Comparison of ENCODE assay signal across 24 cellular contexts in the genomic region with DNA sequence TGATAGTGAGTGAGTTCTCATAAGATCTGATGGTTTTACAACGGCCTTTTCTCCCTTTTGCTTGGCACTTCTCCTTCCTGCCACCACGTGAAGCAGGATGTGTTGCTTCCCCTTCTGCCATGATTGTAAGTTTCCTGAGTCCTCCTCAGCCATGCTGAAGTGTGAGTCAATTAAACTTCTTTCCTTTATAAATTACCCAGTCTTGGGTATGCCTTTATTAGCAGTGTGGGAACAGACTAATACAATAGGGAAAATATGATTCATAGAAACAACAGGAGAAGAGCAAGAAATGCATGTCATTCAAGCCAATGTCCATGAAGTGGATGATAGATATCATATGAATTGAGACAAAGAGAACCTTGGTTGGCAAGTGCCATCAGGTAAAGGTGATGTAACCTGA.
DNase-seq lines count a peak whose midpoint lies in the region; ATAC-seq, FAIRE-seq and TF ChIP-seq lines count a peak whose summit lies in the region.
"Had no signal": no experiment of that assay in that cellular context is flagged by ENCODE, and none has a peak within 500 bp of the region (broad histone marks: within the 10 kb centered on the region; RNA-seq: fewer than 3 reads in every experiment).

No MANE protein-coding gene starts in this region.

- intact Hi-C loops in GM12878 (cut with micrococcal nuclease; ENCODE audit: unreplicated experiment) = no loop called here
- intact Hi-C loops in left cardiac atrium (cut with DNase I) = no loop called here

- peak overlapping the region; percentile 22 for H2AFZ ChIP-seq in GM12878 (ENCODE audit: control insufficient read depth, low read depth, low read length)

- no peak for TF ChIP-seq EP300 in GM12878 (IDR thresholded peaks at IDR 0.05; ENCODE audit: borderline replicate concordance in 1 of 2, control insufficient read depth in 1 of 2, low read depth in 2 of 2, low read length in 2 of 2)

- no peak overlapping the region for H3K4me2 ChIP-seq in GM12878 (ENCODE audit: control insufficient read depth, insufficient read depth)

- H3K9ac ChIP-seq in GM12878 (ENCODE audit: control insufficient read depth, insufficient read depth, low read length) = no peak overlapping the region

- FAIRE-seq in GM12878 (lab: Jason Lieb, UNC) = no peak
- FAIRE-seq: RCC 7860 had no signal

- ATAC-seq in GM12878 (no peak), left cardiac atrium (no peak), left lobe of liver (no peak)
- ATAC-seq: Right ventricle myocardium inferior had no signal

- no peaks in the 10 kb centered on the region for H3K79me2 ChIP-seq in GM12878 (ENCODE audit: control insufficient read depth, insufficient read depth, low read length)

- 0% methylated on average over 2 of the region's 2 CpGs for WGBS in GM12878 (ENCODE audit: insufficient coverage, insufficient replicate concordance, low lambda C conversion rate, missing lambda C conversion rate)

- CTCF ChIA-PET in activated naive CD4-positive, alpha-beta T cell treated with anti-CD3 and anti-CD28 coated beads, Interleukin-2, amount 10 ng/mL, durations not matched to agents 7 days and 5 days (lab: Charles Lee) = no interaction called here
- CTCF ChIA-PET in GM12878 (lab: Yijun Ruan, JAX) = interaction anchor here (1.9 kb wide), 1 partner anchor 11 kb away, joined by 4 read pairs; no protein-coding TSS in a partner anchor

- peaks cover 6% of the 10 kb centered on the region for H3K4me1 ChIP-seq in GM12878 (ENCODE audit: control insufficient read depth, insufficient read depth, low read length)

- POLR2A ChIA-PET in GM12878 (lab: Charles Lee) = no interaction called here

- RAD21 ChIA-PET in GM12878 (lab: Charles Lee; ENCODE audit: unreplicated experiment) = no interaction called here

- no TSS peak for BruUV-seq in GM12878 (replicated peaks; lab: Mats Ljungman, UMichigan)

- in situ Hi-C loops in GM12878 (cut with MboI) = no loop called here

- H4K20me1 ChIP-seq in GM12878 (ENCODE audit: control insufficient read depth, insufficient read depth) = no peaks in the 10 kb centered on the region

- H3K27ac Mint-ChIP-seq in activated naive CD4-positive, alpha-beta T cell treated with anti-CD3 and anti-CD28 coated beads, Interleukin-2, amount 10 ng/mL, durations not matched to agents 7 days and 5 days = peak overlapping the region; percentile 16
- H3K27ac Mint-ChIP-seq: CD8-positive, alpha-beta memory T cell; H9; HFFc6; IgD-negative memory B cell had no signal

- H3K36me3 Mint-ChIP-seq in activated naive CD4-positive, alpha-beta T cell treated with anti-CD3 and anti-CD28 coated beads, Interleukin-2, amount 10 ng/mL, durations not matched to agents 7 days and 5 days = no peaks in the 10 kb centered on the region
- H3K36me3 Mint-ChIP-seq: CD8-positive, alpha-beta memory T cell; IgD-negative memory B cell had no signal

- H3K27me3 Mint-ChIP-seq in activated naive CD4-positive, alpha-beta T cell treated with anti-CD3 and anti-CD28 coated beads, Interleukin-2, amount 10 ng/mL, durations not matched to agents 7 days and 5 days = no peaks in the 10 kb centered on the region
- H3K27me3 Mint-ChIP-seq: IgD-negative memory B cell had no signal

- H3K9me3 Mint-ChIP-seq in activated naive CD4-positive, alpha-beta T cell treated with anti-CD3 and anti-CD28 coated beads, Interleukin-2, amount 10 ng/mL, durations not matched to agents 7 days and 5 days = peaks cover 2% of the 10 kb centered on the region
- H3K9me3 Mint-ChIP-seq: H9 had no signal

- H3K4me3 ChIP-seq in GM12878 = no peak overlapping the region

- H3K9me3 ChIP-seq in GM12878 (replicated peaks; ENCODE audit: control insufficient read depth, insufficient read depth, low read length) = peaks cover 1% of the 10 kb centered on the region; the same call in 1 of the 3 replicates

- no peak for DNase-seq in activated naive CD4-positive, alpha-beta T cell treated with anti-CD3 and anti-CD28 coated beads, Interleukin-2, amount 10 ng/mL, durations not matched to agents 7 days and 5 days
- no peak for DNase-seq in activated naive CD4-positive, alpha-beta T cell treated with Interleukin-2 at 50 U/mL for 16 hours
- DNase-seq in NOMO-1 (lab: John Stamatoyannopoulos, UW; ENCODE audit: unreplicated experiment in 2 of 2) (peak; percentile 15 to 25), GM12878 (ENCODE audit: low read depth, low spot score) (no peak), left cardiac atrium (no peak), medulla oblongata (ENCODE audit: extremely low spot score) (no peak), left lobe of liver (ENCODE audit: low spot score) (no peak)
- DNase-seq: AML-193; C1 segment of cervical spinal cord; Calu3; CD8-positive, alpha-beta memory T cell; DMS153; GF-D8; H9; HFFc6; Karpas-422; NCI-H1092 treated with DMSO at 0.1 percent for 48 hours; NCI-H146; NCI-H2029; NCI-H2227 treated with DMSO at 0.1 percent for 48 hours; NCI-H510A had no signal

- SMC1A ChIA-PET in GM12878 (lab: Charles Lee; ENCODE audit: uncharacterized antibody, unreplicated experiment) = no interaction called here

- peaks cover 17% of the 10 kb centered on the region for H3K4me1 Mint-ChIP-seq in activated naive CD4-positive, alpha-beta T cell treated with anti-CD3 and anti-CD28 coated beads, Interleukin-2, amount 10 ng/mL, durations not matched to agents 7 days and 5 days
- H3K4me1 Mint-ChIP-seq: CD8-positive, alpha-beta memory T cell had no signal

- no peak overlapping the region for H3K4me3 Mint-ChIP-seq in activated naive CD4-positive, alpha-beta T cell treated with anti-CD3 and anti-CD28 coated beads, Interleukin-2, amount 10 ng/mL, durations not matched to agents 7 days and 5 days
- H3K4me3 Mint-ChIP-seq: CD8-positive, alpha-beta memory T cell; H9; HFFc6; IgD-negative memory B cell had no signal

- H3K27ac ChIP-seq in GM12878 (ENCODE audit: control insufficient read depth, insufficient read depth) = no peak overlapping the region

- no peak for TF ChIP-seq RAD21 in GM12878 (IDR thresholded peaks at IDR 0.05; ENCODE audit: insufficient read depth, low read depth, low read length)

- H3K36me3 ChIP-seq in GM12878 (ENCODE audit: control insufficient read depth in 2 of 2, insufficient read depth in 2 of 2, low read length in 1 of 2) = no peaks in the 10 kb centered on the region

- no peaks in the 10 kb centered on the region for H3K27me3 ChIP-seq in GM12878 (replicated peaks in 1 of 2; ENCODE audit: control insufficient read depth in 2 of 2, insufficient read depth in 2 of 2, low read length in 1 of 2)

- TF ChIP-seq CTCF in GM12878 (IDR thresholded peaks at IDR 0.05 in 2 of 3, conservative IDR thresholded peaks at IDR 0.05 in 1 of 3; ENCODE audit: control insufficient read depth in 2 of 3, extremely low read depth in 1 of 3, insufficient read depth in 1 of 3, low read depth in 3 of 3, low read length in 3 of 3) = no peak

- TF ChIP-seq POLR2A in GM12878 (IDR thresholded peaks at IDR 0.05; ENCODE audit: low read depth, low read length) = no peak

TF ChIP-seq in GM12878, 131 proteins besides CTCF, POLR2A, EP300 and RAD21:
- TF ChIP-seq SMAD1 (IDR thresholded peaks at IDR 0.05; ENCODE audit: low read depth, partially characterized antibody) (no peak), USF2 (IDR thresholded peaks at IDR 0.05; ENCODE audit: borderline replicate concordance, low read depth, low read length) (no peak), ATF3 (IDR thresholded peaks at IDR 0.05; ENCODE audit: borderline replicate concordance, extremely low read depth, low read depth, low read length) (no peak)
- TF ChIP-seq, protein P1, sequence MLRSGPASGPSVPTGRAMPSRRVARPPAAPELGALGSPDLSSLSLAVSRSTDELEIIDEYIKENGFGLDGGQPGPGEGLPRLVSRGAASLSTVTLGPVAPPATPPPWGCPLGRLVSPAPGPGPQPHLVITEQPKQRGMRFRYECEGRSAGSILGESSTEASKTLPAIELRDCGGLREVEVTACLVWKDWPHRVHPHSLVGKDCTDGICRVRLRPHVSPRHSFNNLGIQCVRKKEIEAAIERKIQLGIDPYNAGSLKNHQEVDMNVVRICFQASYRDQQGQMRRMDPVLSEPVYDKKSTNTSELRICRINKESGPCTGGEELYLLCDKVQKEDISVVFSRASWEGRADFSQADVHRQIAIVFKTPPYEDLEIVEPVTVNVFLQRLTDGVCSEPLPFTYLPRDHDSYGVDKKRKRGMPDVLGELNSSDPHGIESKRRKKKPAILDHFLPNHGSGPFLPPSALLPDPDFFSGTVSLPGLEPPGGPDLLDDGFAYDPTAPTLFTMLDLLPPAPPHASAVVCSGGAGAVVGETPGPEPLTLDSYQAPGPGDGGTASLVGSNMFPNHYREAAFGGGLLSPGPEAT (IDR thresholded peaks at IDR 0.05; ENCODE audit: low read depth) = no peak

Comparison
In these comparisons a context has a peak if more than half of its experiments do, and no peak if none do; other contexts are left out.
1. DNase-seq: peak in NOMO-1 (2 of 2); none in activated naive CD4-positive, alpha-beta T cell treated with anti-CD3 and anti-CD28 coated beads, Interleukin-2, amount 10 ng/mL, durations not matched to agents 7 days and 5 days (single experiment), activated naive CD4-positive, alpha-beta T cell treated with Interleukin-2 at 50 U/mL for 16 hours (single experiment), GM12878 (single experiment), left cardiac atrium (single experiment), medulla oblongata (single experiment) and left lobe of liver (single experiment).